9 cellular contexts compared by ENCODE assay signal in genomic region chr5:142320851-142321560, GRCh38. TPM values are rescaled to one million over a fixed set of nuclear protein-coding genes. Genes with fewer than 3 reads are reported as not detected.
A peak's percentile ranks its signal among the peaks of the same experiment; 100 is the strongest.
DNase-seq lines count a peak whose midpoint lies in the region; ATAC-seq and TF ChIP-seq lines count a peak whose summit lies in the region.
"Had no signal": no experiment of that assay in that cellular context is flagged by ENCODE, and none has a peak within 500 bp of the region (broad histone marks: within the 10 kb centered on the region; RNA-seq: fewer than 3 reads in every experiment).

No MANE protein-coding gene starts in this region.

- WGBS in mesenchymal stem cell = 1% methylated on average over 8 of the region's 8 CpGs

- H3K23ac ChIP-seq in mesenchymal stem cell (ENCODE audit: low read length in 2 of 2) = peak overlapping the region in 1 of 2 experiments; percentile 29

- peak overlapping the region; percentile 17 to 70 for H3K18ac ChIP-seq in mesenchymal stem cell (ENCODE audit: low read depth in 1 of 2, low read length in 2 of 2)

- no peak overlapping the region for H2BK5ac ChIP-seq in mesenchymal stem cell (ENCODE audit: low read depth, low read length, poor library complexity, severe bottlenecking)

- H3K27me3 ChIP-seq in A673 (replicated peaks; ENCODE audit: insufficient read depth, low read depth, low read length, poor library complexity) = no peaks in the 10 kb centered on the region
- H3K27me3 ChIP-seq in colonic mucosa = no peaks in the 10 kb centered on the region
- no peaks in the 10 kb centered on the region for H3K27me3 ChIP-seq in mesenchymal stem cell (ENCODE audit: control insufficient read depth in 1 of 2, insufficient read depth in 1 of 2, low read length in 2 of 2)

- peak overlapping the region; percentile 50 for H4K8ac ChIP-seq in mesenchymal stem cell (ENCODE audit: low read length)

- no peak overlapping the region for H2BK120ac ChIP-seq in mesenchymal stem cell (ENCODE audit: low read depth, low read length)

- peak overlapping the region; percentile 69 for H3K4me2 ChIP-seq in mesenchymal stem cell (ENCODE audit: low read length, poor library complexity, severe bottlenecking)

- no peak overlapping the region for H2BK15ac ChIP-seq in mesenchymal stem cell (ENCODE audit: low read depth, poor library complexity, severe bottlenecking)

- H2AFZ ChIP-seq in mesenchymal stem cell (ENCODE audit: low read depth, low read length) = no peak overlapping the region

- DNase-seq in A673 (ENCODE audit: low spot score) = no peak
- DNase-seq in LHCN-M2 (ENCODE audit: low read depth) = peak; percentile 59
- DNase-seq in colonic mucosa = no peak
- DNase-seq in mesenchymal stem cell = peak; percentile 41
- DNase-seq in foreskin melanocyte = no peak
- no peak for DNase-seq in central memory CD4-positive, alpha-beta T cell
- DNase-seq: activated CD4-positive, alpha-beta T cell treated with anti-CD3 and anti-CD28 coated beads for 1 hour had no signal

- peak overlapping the region in 1 of 2 donors; percentile 80 for H3K9ac ChIP-seq in colonic mucosa (ENCODE audit: low read depth in 2 of 2, low read length in 2 of 2)
- peak overlapping the region; percentile 97 for H3K9ac ChIP-seq in mesenchymal stem cell (ENCODE audit: low read length)

- H2BK12ac ChIP-seq in mesenchymal stem cell (ENCODE audit: low read length in 2 of 2) = no peak overlapping the region

- no peak overlapping the region for H3K4ac ChIP-seq in mesenchymal stem cell (ENCODE audit: low read depth in 1 of 2, low read length in 2 of 2)

- H3K27ac ChIP-seq in A673 (ENCODE audit: low read depth, low read length, poor library complexity, severe bottlenecking) (peak overlapping the region; percentile 54), colonic mucosa (peak overlapping the region; percentile 76), mesenchymal stem cell (ENCODE audit: low read length, poor library complexity, severe bottlenecking) (peak overlapping the region; percentile 15)

- H3K79me1 ChIP-seq in mesenchymal stem cell (replicated peaks; ENCODE audit: low read length, poor library complexity, severe bottlenecking) = no peaks in the 10 kb centered on the region

- H3K4me3 ChIP-seq in A673 (ENCODE audit: low read depth, low read length, poor library complexity, severe bottlenecking) (peak overlapping the region; percentile 19), colonic mucosa (no peak overlapping the region), mesenchymal stem cell (ENCODE audit: insufficient read depth in 1 of 2, low read depth in 1 of 2, low read length in 2 of 2) (peak overlapping the region; percentile 1 to 97)

- ATAC-seq in HG02970 (IDR thresholded peaks at IDR 0.05; ENCODE audit: low FRiP score, unreplicated experiment) (no peak), GM21390 (IDR thresholded peaks at IDR 0.05; ENCODE audit: unreplicated experiment) (no peak)

- intact Hi-C loops in A673 (cut with micrococcal nuclease; ENCODE audit: unreplicated experiment) (loop anchor here (5.0 to 10.0 kb wide), 3 partner anchors 66 to 554 kb away; no protein-coding TSS in a partner anchor), colonic mucosa (cut with DNase I) (loop anchor here (10.0 kb wide), 2 partner anchors 166 to 224 kb away; no protein-coding TSS in a partner anchor)

- H3K9me3 ChIP-seq in A673 (ENCODE audit: low read depth, low read length, poor library complexity, severe bottlenecking) (no peaks in the 10 kb centered on the region), colonic mucosa (no peaks in the 10 kb centered on the region), mesenchymal stem cell (ENCODE audit: control insufficient read depth, low read length) (no peaks in the 10 kb centered on the region)

- H2AK5ac ChIP-seq in mesenchymal stem cell (ENCODE audit: low read length, severe bottlenecking) = no peak overlapping the region

- H4K91ac ChIP-seq in mesenchymal stem cell (ENCODE audit: low read length) = peak overlapping the region; percentile 14

- no TSS peak for BruUV-seq in A673 (replicated peaks; lab: Mats Ljungman, UMichigan)

- H3K14ac ChIP-seq in mesenchymal stem cell (ENCODE audit: low read length in 2 of 2) = peak overlapping the region in 1 of 2 experiments; percentile 95

- H3K4me1 ChIP-seq in A673 (ENCODE audit: insufficient read depth, low read length, poor library complexity, severe bottlenecking) (peaks cover 80% of the 10 kb centered on the region), colonic mucosa (peaks cover 6% of the 10 kb centered on the region), mesenchymal stem cell (ENCODE audit: control insufficient read depth, insufficient read depth, low read depth, low read length) (peaks cover 31% of the 10 kb centered on the region)

- TF ChIP-seq CTCF in A673 (conservative IDR thresholded peaks at IDR 0.05; ENCODE audit: low read depth, low read length) = no peak
- TF ChIP-seq CTCF in colonic mucosa (IDR thresholded peaks at IDR 0.05) = no peak

- CTCF ChIA-PET in A673 (lab: Charles Lee) = interaction anchor here (0.6 kb wide), 1 partner anchor 101 kb away, joined by 9 read pairs; no protein-coding TSS in a partner anchor

- POLR2A ChIA-PET in A673 (lab: Charles Lee; ENCODE audit: low non-redundant PET) = no interaction called here

- no peaks in the 10 kb centered on the region for H3K36me3 ChIP-seq in A673 (ENCODE audit: insufficient read depth, low read length, poor library complexity, severe bottlenecking)
- no peaks in the 10 kb centered on the region for H3K36me3 ChIP-seq in colonic mucosa
- peaks cover 5 to 6% of the 10 kb centered on the region in 2 experiments for H3K36me3 ChIP-seq in mesenchymal stem cell (ENCODE audit: control insufficient read depth in 1 of 2, insufficient read depth in 2 of 2, low read depth in 1 of 2, low read length in 2 of 2)

RNA-seq across cellular contexts. Expression of gene SPRY4, which starts 3.8 kb away (rescaled TPM):
- total RNA-seq in A673 (2021) (35.5 and 35.6 TPM in 2 replicates), LHCN-M2 (2014; rRNA removed) (25.6 and 36.4 TPM in 2 replicates), colonic mucosa (10 to 100 TPM in 1 of 2 donors, 1 to 10 TPM in 1; 8.4 to 21.5 TPM)
- 5.2 TPM for polyA plus RNA-seq in LHCN-M2 (2012)
- polyA plus RNA-seq in mesenchymal stem cell (2013, experiment 1 of 2) = 98.3 TPM
- 95.2 TPM for polyA plus RNA-seq in mesenchymal stem cell (2013, experiment 2 of 2)

Comparison
In these comparisons a context has a peak if more than half of its experiments do, and no peak if none do; other contexts are left out.
1. DNase-seq: peak in LHCN-M2 (single experiment) and mesenchymal stem cell (single experiment); none in A673 (single experiment), colonic mucosa (single experiment), foreskin melanocyte (single experiment) and central memory CD4-positive, alpha-beta T cell (single experiment).
2. H3K27ac ChIP-seq: peak in every context shown above with its lines; median percentile 76 in colonic mucosa; 54 in A673; 15 in mesenchymal stem cell.